In genomic region chr19:12113121-12113520, GRCh38 we compare ENCODE assay signal across 22 cellular contexts. TPM values are rescaled to one million over a fixed set of nuclear protein-coding genes. Genes with fewer than 3 reads are reported as not detected.
A peak's percentile ranks its signal among the peaks of the same experiment; 100 is the strongest.
DNase-seq lines count a peak whose midpoint lies in the region; ATAC-seq and TF ChIP-seq lines count a peak whose summit lies in the region.
"Had no signal": no experiment of that assay in that cellular context is flagged by ENCODE, and none has a peak within 500 bp of the region (broad histone marks: within the 10 kb centered on the region; RNA-seq: fewer than 3 reads in every experiment).

No MANE protein-coding gene starts in this region.

- no peak for ATAC-seq in RWPE2 (ENCODE audit: low read depth)
- ATAC-seq: SK-N-SH treated with all-trans-retinoic acid at 6 μM for 48 hours had no signal

- H3K4me1 Mint-ChIP-seq in HFFc6 (ENCODE audit: low read depth) (peaks cover 6% of the 10 kb centered on the region; the same call in 1 of the 2 replicates), endodermal cell (no peaks in the 10 kb centered on the region)

- no peaks in the 10 kb centered on the region for H3K4me1 ChIP-seq in RWPE2 (ENCODE audit: insufficient read depth, poor library complexity, severe bottlenecking)
- no peaks in the 10 kb centered on the region for H3K4me1 ChIP-seq in endodermal cell (ENCODE audit: control insufficient read depth, insufficient read depth, low read length)
- H3K4me1 ChIP-seq: BLaER1 had no signal

- H3K4me3 Mint-ChIP-seq in HFFc6 = 0 out of 2 replicates have a peak overlapping the region, but pooled peaks have one; percentile 4
- no peak overlapping the region for H3K4me3 Mint-ChIP-seq in endodermal cell
- H3K4me3 Mint-ChIP-seq: CD4-positive, alpha-beta T cell had no signal

- no peak overlapping the region for H3K9ac ChIP-seq in endodermal cell (ENCODE audit: extremely low read depth, low read length, poor library complexity, severe bottlenecking)
- H3K9ac ChIP-seq: BLaER1, KMS-11 had no signal

- no peaks in the 10 kb centered on the region for H3K36me3 ChIP-seq in RWPE2 (ENCODE audit: low read depth)
- H3K36me3 ChIP-seq in endodermal cell (ENCODE audit: control insufficient read depth, insufficient read depth, low read length) = peaks cover 55% of the 10 kb centered on the region

- H3K27me3 ChIP-seq in RWPE2 (ENCODE audit: insufficient read depth, poor library complexity, severe bottlenecking) (no peaks in the 10 kb centered on the region), endodermal cell (ENCODE audit: control insufficient read depth, insufficient read depth, low read length, poor library complexity, severe bottlenecking) (no peaks in the 10 kb centered on the region)
- H3K27me3 ChIP-seq: BLaER1 had no signal

- H3K9me3 Mint-ChIP-seq in HFFc6 = peaks cover 47% of the 10 kb centered on the region
- peaks cover 79% of the 10 kb centered on the region for H3K9me3 Mint-ChIP-seq in endodermal cell

- WGBS in endodermal cell (ENCODE audit: insufficient coverage in 1 of 2, insufficient read length in 1 of 2), 2 experiments = 95% methylated on average over 4 to 5 of the region's 5 CpGs

- no peak for TF ChIP-seq CTCF in HFFc6 (IDR thresholded peaks at IDR 0.05)
- TF ChIP-seq CTCF in RWPE2 (IDR thresholded peaks at IDR 0.05; ENCODE audit: poor library complexity, severe bottlenecking) = no peak
- TF ChIP-seq CTCF in endodermal cell (conservative IDR thresholded peaks at IDR 0.05) = no peak

- H3K4me3 ChIP-seq in RWPE2 (ENCODE audit: severe bottlenecking) (no peak overlapping the region), endodermal cell (ENCODE audit: low read length) (peak overlapping the region; percentile 54)
- H3K4me3 ChIP-seq: BLaER1 had no signal

- H3K27ac ChIP-seq in RWPE2 (ENCODE audit: poor library complexity, severe bottlenecking) (peak overlapping the region; percentile 32), endodermal cell (ENCODE audit: low read depth, low read length) (no peak overlapping the region)
- H3K27ac ChIP-seq: BLaER1, KMS-11 had no signal

- H3K27ac Mint-ChIP-seq in HFFc6 (no peak overlapping the region), endodermal cell (no peak overlapping the region)
- H3K27ac Mint-ChIP-seq: CD4-positive, alpha-beta T cell had no signal

- H3K36me3 Mint-ChIP-seq in HFFc6 (ENCODE audit: low read depth) (peaks cover 50% of the 10 kb centered on the region), endodermal cell (ENCODE audit: low read depth) (peaks cover 69% of the 10 kb centered on the region)

- H3K27me3 Mint-ChIP-seq in HFFc6 (ENCODE audit: insufficient read depth) (no peaks in the 10 kb centered on the region), endodermal cell (ENCODE audit: insufficient read depth) (no peaks in the 10 kb centered on the region)
- H3K27me3 Mint-ChIP-seq: CD4-positive, alpha-beta T cell had no signal

- H3K9me3 ChIP-seq in RWPE2 (ENCODE audit: severe bottlenecking) = no peaks in the 10 kb centered on the region
- H3K9me3 ChIP-seq in endodermal cell (ENCODE audit: control insufficient read depth, low read length) = peaks cover 62% of the 10 kb centered on the region

- DNase-seq in A172 (ENCODE audit: low spot score) = peak; percentile 45
- DNase-seq in HFFc6 = no peak
- no peak for DNase-seq in RWPE2 (ENCODE audit: low spot score)
- no peak for DNase-seq in endodermal cell
- DNase-seq in effector CD4-positive, alpha-beta T cell = no peak
- DNase-seq in activated CD8-positive, alpha-beta memory T cell treated with anti-CD3 and anti-CD28 coated beads for 24 hours = no peak
- no peak for DNase-seq in NCI-H2107 (lab: John Stamatoyannopoulos, UW)
- DNase-seq: CD4-positive, alpha-beta T cell; COR-L47; DMS79; NCI-H1694; NCI-H2081; NCI-H2171 treated with DMSO at 0.1 percent for 48 hours; NCI-H446 treated with DMSO at 0.1 percent for 48 hours; NCI-H526 treated with DMSO at 0.1 percent for 48 hours; OCI-M1; SHP77 treated with DMSO at 0.1 percent for 48 hours; T-helper 1 cell had no signal

RNA-seq across cellular contexts. Expression of gene ZNF20, which starts 27.0 kb away (rescaled TPM):
- total RNA-seq in A172 (2014; rRNA removed; shearing (Covaris generic)) = 7.8 and 11.4 TPM in 2 replicates
- total RNA-seq in HFFc6 (2021; fragmentation: NEBNext Ultra II Directional; extraction: Animal tissue kit (Norgen Biotek cat#: 25700)) = 1 to 10 TPM; 3.3 to 6.3 (median 4.3) TPM
- total RNA-seq in endodermal cell = 10 to 100 TPM; 10.2 to 10.6 TPM
- polyA plus RNA-seq in endodermal cell (2013, experiment 1 of 2) = 8.0 TPM
- polyA plus RNA-seq in endodermal cell (2013, experiment 2 of 2) = 6.6 TPM

RNA-seq across cellular contexts. Expression of gene ZNF625, which starts 43.4 kb away (rescaled TPM):
- 7.7 and 14.5 TPM in 2 replicates for total RNA-seq in A172 (2014; rRNA removed; shearing (Covaris generic))
- total RNA-seq in HFFc6 (2021; fragmentation: NEBNext Ultra II Directional; extraction: Animal tissue kit (Norgen Biotek cat#: 25700)) = 1 to 10 TPM; 3.4 to 7.7 (median 4.6) TPM
- 10 to 100 TPM; 30.2 to 40.0 TPM for total RNA-seq in endodermal cell
- polyA plus RNA-seq in endodermal cell (2013, experiment 1 of 2) = 8.7 TPM
- 10.4 TPM for polyA plus RNA-seq in endodermal cell (2013, experiment 2 of 2)

RNA-seq across cellular contexts. Expression of gene ZNF844, which starts 48.6 kb away (rescaled TPM):
- 0.12 TPM in 1 of 2 replicates, not detected in the other for total RNA-seq in A172 (2014; rRNA removed; shearing (Covaris generic))
- total RNA-seq in HFFc6 (2021; fragmentation: NEBNext Ultra II Directional; extraction: Animal tissue kit (Norgen Biotek cat#: 25700)) = 1 to 10 TPM; 1.1 to 4.1 (median 1.3) TPM
- total RNA-seq in endodermal cell = 10 to 100 TPM; 10.3 to 17.9 TPM
- polyA plus RNA-seq in endodermal cell (2013, experiment 1 of 2) = 8.7 TPM
- 6.2 TPM for polyA plus RNA-seq in endodermal cell (2013, experiment 2 of 2)
- total RNA-seq: H4 had no signal

RNA-seq across cellular contexts. Expression of gene ZNF136, which starts 49.8 kb away (rescaled TPM):
- 8.8 and 16.1 TPM in 2 replicates for total RNA-seq in A172 (2014; rRNA removed; shearing (Covaris generic))
- 1 to 10 TPM; 2.3 to 6.9 (median 3.0) TPM for total RNA-seq in HFFc6 (2021; fragmentation: NEBNext Ultra II Directional; extraction: Animal tissue kit (Norgen Biotek cat#: 25700))
- total RNA-seq in endodermal cell = 10 to 100 TPM in 1 of 2 donors, 1 to 10 TPM in 1; 9.2 to 16.2 TPM
- 7.4 TPM for polyA plus RNA-seq in endodermal cell (2013, experiment 1 of 2)
- 8.5 TPM for polyA plus RNA-seq in endodermal cell (2013, experiment 2 of 2)
